ENCODE assay signal across 19 cellular contexts in the genomic region with DNA sequence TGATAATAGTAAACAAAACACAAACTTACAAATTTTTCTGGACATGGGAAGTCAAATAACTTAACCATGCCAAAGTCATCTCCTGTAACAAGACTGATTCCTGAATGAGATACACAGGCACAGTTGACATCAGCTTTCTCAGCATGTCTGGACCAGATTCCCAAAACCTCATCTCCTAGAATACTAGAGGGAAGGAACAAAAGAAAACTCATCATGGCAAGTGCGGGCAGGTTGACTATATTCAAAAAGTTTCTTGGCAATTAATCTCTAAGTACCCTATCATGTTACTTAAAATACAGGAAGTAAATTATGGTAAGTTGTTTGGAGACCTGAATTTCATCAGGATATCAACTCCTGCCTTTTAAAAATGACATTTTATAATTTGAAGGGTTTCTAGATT.
"Had no signal": no experiment of that assay in that cellular context is flagged by ENCODE, and none has a peak within 500 bp of the region (broad histone marks: within the 10 kb centered on the region; RNA-seq: fewer than 3 reads in every experiment).

No MANE protein-coding gene starts in this region.

- H3K4me1 ChIP-seq: right atrium auricular region had no signal

- H3K27ac ChIP-seq: dorsolateral prefrontal cortex, gastrocnemius medialis, left ventricle myocardium inferior, right atrium auricular region, tibial nerve, uterus, VCaP had no signal

- H3K27ac Mint-ChIP-seq: activated naive CD8-positive, alpha-beta T cell; progenitor cell of endocrine pancreas; stimulated activated naive CD8-positive, alpha-beta T cell treated with anti-CD3 and anti-CD28 coated beads, Interleukin-15, Interleukin-2, amounts not matched to agents 100 ng/mL and 50 ng/mL, for 24 hours had no signal

- H3K36me3 ChIP-seq: uterus had no signal

- H3K4me3 ChIP-seq: dorsolateral prefrontal cortex, gastrocnemius medialis, left ventricle myocardium inferior, right atrium auricular region, tibial nerve, uterus had no signal

- H3K27me3 Mint-ChIP-seq: activated naive CD8-positive, alpha-beta T cell; naive B cell; progenitor cell of endocrine pancreas; stimulated activated naive CD8-positive, alpha-beta T cell treated with anti-CD3 and anti-CD28 coated beads, Interleukin-15, Interleukin-2, amounts not matched to agents 100 ng/mL and 50 ng/mL, for 24 hours; T-helper 17 cell had no signal

- ATAC-seq: gastrocnemius medialis, T-helper 17 cell had no signal

- H3K9me3 ChIP-seq: gastrocnemius medialis, left ventricle myocardium inferior, right atrium auricular region, tibial nerve, uterus had no signal

- H3K27me3 ChIP-seq: dorsolateral prefrontal cortex, gastrocnemius medialis, right atrium auricular region, tibial nerve, uterus had no signal

- DNase-seq: activated CD4-positive, alpha-beta T cell treated with anti-CD3 and anti-CD28 coated beads for 1 hour; activated CD8-positive, alpha-beta memory T cell treated with anti-CD3 and anti-CD28 coated beads for 24 hours; activated CD8-positive, alpha-beta memory T cell treated with anti-CD3 and anti-CD28 coated beads, Interleukin-2, amount 50 U/mL, for 48 hours; dorsolateral prefrontal cortex; erythroblast; gastrocnemius medialis; head of caudate nucleus; left ventricle myocardium inferior; naive B cell; stimulated activated CD4-positive, alpha-beta T cell treated with anti-CD3 and anti-CD28 coated beads, Interleukin-2, amount 100 ng/mL, for 24 hours; T-helper 17 cell; uterus had no signal

- H3K9me3 Mint-ChIP-seq: naive B cell; neural crest cell; stimulated activated naive CD8-positive, alpha-beta T cell treated with anti-CD3 and anti-CD28 coated beads, Interleukin-15, Interleukin-2, amounts not matched to agents 100 ng/mL and 50 ng/mL, for 24 hours had no signal

- H3K4me3 Mint-ChIP-seq: activated naive CD8-positive, alpha-beta T cell; naive B cell; neural crest cell; stimulated activated naive CD8-positive, alpha-beta T cell treated with anti-CD3 and anti-CD28 coated beads, Interleukin-15, Interleukin-2, amounts not matched to agents 100 ng/mL and 50 ng/mL, for 24 hours; T-helper 17 cell had no signal
